In genomic region chr19:31100945-31101344, GRCh38 we compare ENCODE assay signal across 17 cellular contexts.
"Had no signal": no experiment of that assay in that cellular context is flagged by ENCODE, and none has a peak within 500 bp of the region (broad histone marks: within the 10 kb centered on the region; RNA-seq: fewer than 3 reads in every experiment).

No MANE protein-coding gene starts in this region.

- H3K27ac ChIP-seq: breast epithelium, suprapubic skin had no signal

- DNase-seq: activated CD4-positive, alpha-beta T cell treated with anti-CD3 and anti-CD28 coated beads, Interleukin-2, amount 50 U/mL, for 1 hour; activated CD8-positive, alpha-beta memory T cell treated with anti-CD3 and anti-CD28 coated beads for 24 hours; activated naive CD4-positive, alpha-beta T cell; activated naive CD8-positive, alpha-beta T cell treated with anti-CD3 and anti-CD28 coated beads, Interleukin-2, amount 10 ng/mL, durations not matched to agents 7 days and 5 days; endodermal cell; erythroblast; foreskin melanocyte; head of caudate nucleus; left cardiac atrium; mammary epithelial cell; natural killer cell; T-cell; T-helper 9 cell; trophoblast cell had no signal

- ATAC-seq: activated CD4-positive, CD25-positive, alpha-beta regulatory T cell treated with anti-CD3 and anti-CD28 coated beads, Interleukin-2, amount 50 U/mL, for 24 hours; left cardiac atrium; natural killer cell; T-cell had no signal

- H3K9me3 ChIP-seq: breast epithelium, suprapubic skin had no signal

- H3K4me1 ChIP-seq: breast epithelium, suprapubic skin had no signal

- H3K36me3 ChIP-seq: breast epithelium, suprapubic skin had no signal

- H3K27me3 ChIP-seq: breast epithelium, suprapubic skin had no signal

- H3K4me3 ChIP-seq: breast epithelium, suprapubic skin had no signal
